ENCODE assay signal across 21 cellular contexts in the genomic region with DNA sequence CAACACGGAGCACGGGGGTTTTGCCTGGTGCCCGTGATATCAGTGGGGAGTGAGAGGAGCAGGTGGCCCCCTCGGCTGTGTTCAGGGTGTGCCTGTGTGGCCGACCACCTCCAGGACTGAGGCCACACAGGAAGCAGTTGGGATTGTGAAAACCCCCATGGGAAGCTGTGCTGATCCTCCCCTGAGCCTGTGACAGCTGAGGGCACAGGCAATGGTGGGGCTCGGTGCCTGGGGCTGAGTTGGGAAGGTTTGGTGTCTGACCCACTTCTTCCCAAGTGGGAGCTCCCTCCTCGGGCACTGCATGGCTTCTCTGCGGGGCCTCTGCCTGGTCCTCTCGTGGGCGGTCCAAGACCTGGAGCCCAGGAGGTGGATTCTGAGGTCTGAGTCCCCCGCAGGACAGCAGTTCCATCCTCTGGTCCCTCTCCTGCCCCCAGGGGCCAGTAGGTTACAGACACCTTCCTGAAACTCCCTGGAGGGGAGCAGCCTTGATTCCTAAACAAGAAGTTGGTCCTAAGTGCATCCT. TPM values are rescaled to one million over a fixed set of nuclear protein-coding genes. Genes with fewer than 3 reads are reported as not detected.
DNase-seq lines count a peak whose midpoint lies in the region; ATAC-seq and TF ChIP-seq lines count a peak whose summit lies in the region.
"Had no signal": no experiment of that assay in that cellular context is flagged by ENCODE, and none has a peak within 500 bp of the region (broad histone marks: within the 10 kb centered on the region; RNA-seq: fewer than 3 reads in every experiment).

No MANE protein-coding gene starts in this region.

- intact Hi-C loops in vagina (cut with DNase I) = no loop called here

- DNase-seq in activated naive CD4-positive, alpha-beta T cell treated with anti-CD3 and anti-CD28 coated beads, Interleukin-2, amount 50 U/mL, for 72 hours (ENCODE audit: low spot score in 2 of 2) = no peak
- no peak for DNase-seq in activated naive CD4-positive, alpha-beta T cell (lab: John Stamatoyannopoulos, UW)
- no peak for DNase-seq in WERI-Rb-1
- DNase-seq in myocyte (ENCODE audit: low read depth) = peak; percentile 93
- DNase-seq in CD8-positive, alpha-beta memory T cell = no peak
- DNase-seq in DMS 273 treated with DMSO at 0.1 percent for 48 hours (lab: John Stamatoyannopoulos, UW) = no peak
- no peak for DNase-seq in vagina (ENCODE audit: extremely low spot score in 2 of 2)
- DNase-seq: COR-L47, DMS53, KBM-7, NCI-H1092, NCI-H1694, NCI-H2107, NCI-H345, NCI-H748 treated with DMSO at 0.1 percent for 48 hours, SHP77 treated with DMSO at 0.1 percent for 48 hours had no signal

- H3K36me3 ChIP-seq in WERI-Rb-1 (no peaks in the 10 kb centered on the region), vagina (no peaks in the 10 kb centered on the region)
- no peaks in the 10 kb centered on the region for H3K36me3 ChIP-seq in CD8-positive, alpha-beta memory T cell (ENCODE audit: insufficient read depth, low read length)

- H3K27ac ChIP-seq in WERI-Rb-1 = no peak overlapping the region
- H3K27ac ChIP-seq in CD8-positive, alpha-beta memory T cell (ENCODE audit: low read depth, low read length) = no peak overlapping the region
- no peak overlapping the region for H3K27ac ChIP-seq in vagina
- H3K27ac ChIP-seq: 22Rv1, C4-2B had no signal

- CTCF ChIA-PET in CD8-positive, alpha-beta memory T cell (lab: Charles Lee) = no interaction called here

- no peaks in the 10 kb centered on the region for H3K27me3 ChIP-seq in WERI-Rb-1 (ENCODE audit: insufficient read depth, low read depth, severe bottlenecking)
- no peaks in the 10 kb centered on the region for H3K27me3 ChIP-seq in CD8-positive, alpha-beta memory T cell (ENCODE audit: insufficient read depth, low read length, poor library complexity, severe bottlenecking)
- H3K27me3 ChIP-seq in vagina = no peaks in the 10 kb centered on the region

- H3K36me3 Mint-ChIP-seq in activated naive CD4-positive, alpha-beta T cell treated with anti-CD3 and anti-CD28 coated beads, Interleukin-2, amount 50 U/mL, for 72 hours = no peaks in the 10 kb centered on the region
- H3K36me3 Mint-ChIP-seq in CD8-positive, alpha-beta memory T cell = peaks cover 0 to 4% (median 1%) of the 10 kb centered on the region in 3 donors

- TF ChIP-seq CTCF in WERI-Rb-1 (IDR thresholded peaks at IDR 0.05; ENCODE audit: low read depth, low read length) (0 out of 2 replicates have a peak, but pooled peaks have one; percentile 4), vagina (IDR thresholded peaks at IDR 0.05) (no peak)

- H3K9me3 ChIP-seq in WERI-Rb-1 (ENCODE audit: severe bottlenecking) = no peaks in the 10 kb centered on the region
- no peaks in the 10 kb centered on the region for H3K9me3 ChIP-seq in CD8-positive, alpha-beta memory T cell (ENCODE audit: low read length)
- H3K9me3 ChIP-seq in vagina = no peaks in the 10 kb centered on the region

- H3K4me1 Mint-ChIP-seq in CD8-positive, alpha-beta memory T cell = peaks cover 21 to 42% (median 27%) of the 10 kb centered on the region in 3 donors

- peaks cover 26% of the 10 kb centered on the region for H3K4me1 ChIP-seq in CD8-positive, alpha-beta memory T cell (ENCODE audit: insufficient read depth, low read length)
- peaks cover 40% of the 10 kb centered on the region for H3K4me1 ChIP-seq in vagina

- H3K4me3 ChIP-seq in WERI-Rb-1 (ENCODE audit: low read depth, low read length) (no peak overlapping the region), vagina (no peak overlapping the region)
- no peak overlapping the region for H3K4me3 ChIP-seq in CD8-positive, alpha-beta memory T cell (ENCODE audit: low read length)
- H3K4me3 ChIP-seq: GM12878 had no signal

- no peaks in the 10 kb centered on the region for H3K9me3 Mint-ChIP-seq in activated naive CD4-positive, alpha-beta T cell treated with anti-CD3 and anti-CD28 coated beads, Interleukin-2, amount 50 U/mL, for 72 hours
- no peaks in the 10 kb centered on the region for H3K9me3 Mint-ChIP-seq in CD8-positive, alpha-beta memory T cell

- H3K27me3 Mint-ChIP-seq in CD8-positive, alpha-beta memory T cell = no peaks in the 10 kb centered on the region

- POLR2A ChIA-PET in CD8-positive, alpha-beta memory T cell (lab: Charles Lee) = no interaction called here

- TF ChIP-seq POLR2A in vagina (IDR thresholded peaks at IDR 0.05) = no peak

- no peak overlapping the region for H3K4me3 Mint-ChIP-seq in CD8-positive, alpha-beta memory T cell

- peak overlapping the region; percentile 21 to 77 for H3K27ac Mint-ChIP-seq in activated naive CD4-positive, alpha-beta T cell treated with anti-CD3 and anti-CD28 coated beads, Interleukin-2, amount 50 U/mL, for 72 hours
- H3K27ac Mint-ChIP-seq in CD8-positive, alpha-beta memory T cell = peak overlapping the region in 1 of 8 donors; percentile 89

- ATAC-seq in activated naive CD4-positive, alpha-beta T cell treated with anti-CD3 and anti-CD28 coated beads, Interleukin-2, amount 50 U/mL, for 72 hours = no peak
- ATAC-seq in HG02763 (IDR thresholded peaks at IDR 0.05; ENCODE audit: unreplicated experiment) = no peak
- ATAC-seq: GM12878, Panc1 had no signal

RNA-seq across cellular contexts. Expression of a gene that starts 17.9 kb away (rescaled TPM):
- 10 to 100 TPM; 35.2 to 36.9 TPM for total RNA-seq in activated naive CD4-positive, alpha-beta T cell treated with anti-CD3 and anti-CD28 coated beads, Interleukin-2, amount 50 U/mL, for 72 hours
- 240 and 302 TPM in 2 replicates for total RNA-seq in myocyte
- polyA plus RNA-seq in myocyte (2012) = 78.0 TPM
- total RNA-seq in CD8-positive, alpha-beta memory T cell = 10 to 100 TPM; 31.0 to 32.9 TPM
- 6.5 TPM for polyA plus RNA-seq in CD8-positive, alpha-beta memory T cell
- total RNA-seq in vagina = 64.8 TPM

RNA-seq across cellular contexts. Expression of a gene that starts 31.6 kb away (rescaled TPM):
- 10 to 100 TPM; 38.2 to 41.7 TPM for total RNA-seq in activated naive CD4-positive, alpha-beta T cell treated with anti-CD3 and anti-CD28 coated beads, Interleukin-2, amount 50 U/mL, for 72 hours
- 80.5 and 147 TPM in 2 replicates for total RNA-seq in myocyte
- polyA plus RNA-seq in myocyte (2012) = 22.4 TPM
- total RNA-seq in CD8-positive, alpha-beta memory T cell = 10 to 100 TPM; 29.4 to 31.7 TPM
- 13.0 TPM for polyA plus RNA-seq in CD8-positive, alpha-beta memory T cell
- 64.6 TPM for total RNA-seq in vagina
